In the genomic region with DNA sequence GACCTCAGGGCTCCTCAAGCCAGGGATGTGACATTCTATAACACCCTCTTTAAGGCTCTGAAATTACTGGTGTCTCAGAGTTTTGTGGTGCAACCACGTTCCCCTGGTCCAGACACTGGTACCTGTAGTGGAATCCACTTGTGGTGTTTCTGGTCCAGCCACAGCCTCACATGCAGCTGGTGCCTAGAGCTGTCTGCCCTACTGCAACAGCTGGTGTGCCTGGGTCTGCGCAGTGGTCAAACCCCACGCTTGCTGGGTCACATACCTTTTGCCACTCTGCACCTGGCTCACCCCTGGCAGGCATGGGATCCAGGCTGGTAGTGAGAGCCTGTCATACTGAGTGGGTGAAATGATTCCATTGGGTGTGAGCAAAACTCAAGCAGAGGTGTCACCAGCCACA, we compare ENCODE assay signal across 35 cellular contexts.
"Had no signal": no experiment of that assay in that cellular context is flagged by ENCODE, and none has a peak within 500 bp of the region (broad histone marks: within the 10 kb centered on the region; RNA-seq: fewer than 3 reads in every experiment).

No MANE protein-coding gene starts in this region.

- H3K9me3 ChIP-seq: MG63 had no signal

- H3K4me2 ChIP-seq: KMS-11 had no signal

- H3K9ac ChIP-seq: KMS-11 had no signal

- DNase-seq: Karpas-422, Kasumi-1, KBM-7, KG1, MG63, MM.1S, MV-4-11, NCI-H1048, NCI-H1092, NCI-H1092 treated with DMSO at 0.1 percent for 48 hours, NCI-H1105, NCI-H1105 treated with DMSO at 0.1 percent for 48 hours, NCI-H1417, NCI-H1417 treated with DMSO at 0.1 percent for 48 hours, NCI-H1436, NCI-H1436 treated with DMSO at 0.1 percent for 48 hours, NCI-H146, NCI-H1694, NCI-H1694 treated with DMSO at 0.1 percent for 48 hours, NCI-H187, NCI-H187 treated with DMSO at 0.1 percent for 48 hours, NCI-H1930, NCI-H2029, NCI-H2029 treated with DMSO at 0.1 percent for 48 hours, NCI-H2081, NCI-H2081 treated with DMSO at 0.1 percent for 48 hours, NCI-H2107, NCI-H2171, NCI-H2171 treated with DMSO at 0.1 percent for 48 hours, NCI-H2227 treated with DMSO at 0.1 percent for 48 hours, NCI-H226, NCI-H345, NCI-H446, NCI-H446 treated with DMSO at 0.1 percent for 48 hours had no signal

- H3K4me3 ChIP-seq: MG63 had no signal

- H3K27me3 ChIP-seq: MG63 had no signal

- H3K36me3 ChIP-seq: MG63 had no signal

- H3K27ac ChIP-seq: KMS-11 had no signal
